In genomic region chr3:16866447-16867025, GRCh38 we compare ENCODE assay signal across 16 cellular contexts. TPM values are rescaled to one million over a fixed set of nuclear protein-coding genes. Genes with fewer than 3 reads are reported as not detected.
DNase-seq lines count a peak whose midpoint lies in the region; ATAC-seq, FAIRE-seq and TF ChIP-seq lines count a peak whose summit lies in the region.
"Had no signal": no experiment of that assay in that cellular context is flagged by ENCODE, and none has a peak within 500 bp of the region (broad histone marks: within the 10 kb centered on the region; RNA-seq: fewer than 3 reads in every experiment).

No MANE protein-coding gene starts in this region.

- 70% methylated on average over 4 of the region's 4 CpGs; no CpG with 5 or more reads in 1 of the 2 experiments for WGBS in H1 (ENCODE audit: extremely low coverage in 1 of 2, insufficient coverage in 1 of 2, insufficient read length in 1 of 2, insufficient replicate concordance in 2 of 2, low coverage in 1 of 2, low lambda C conversion rate in 2 of 2, missing lambda C conversion rate in 1 of 2), 2 experiments

- H3K36me3 ChIP-seq in PC-3 (ENCODE audit: low read depth, low read length), result no peaks in the 10 kb centered on the region
- H3K36me3 ChIP-seq in H1 (ENCODE audit: control insufficient read depth in 2 of 4, insufficient read depth in 4 of 4, low read length in 3 of 4), result no peaks in the 10 kb centered on the region

- H3K9ac ChIP-seq in PC-3 (ENCODE audit: low read length) (no peak overlapping the region), H1 (replicated peaks in 1 of 4; ENCODE audit: extremely low read depth in 1 of 4, low read depth in 3 of 4, low read length in 3 of 4) (no peak overlapping the region)

- no peak overlapping the region for H3K27ac Mint-ChIP-seq in activated CD4-positive, alpha-beta T cell treated with anti-CD3 and anti-CD28 coated beads, Interleukin-2, amount 10 ng/mL, durations not matched to agents 24 days and 14 days
- H3K27ac Mint-ChIP-seq: activated naive CD8-positive, alpha-beta T cell; stimulated activated naive CD8-positive, alpha-beta T cell treated with anti-CD3 and anti-CD28 coated beads, Interleukin-15, Interleukin-2, amounts not matched to agents 100 ng/mL and 50 ng/mL, for 24 hours had no signal

- no peak overlapping the region for H2BK12ac ChIP-seq in H1 (ENCODE audit: low read depth, low read length)

- intact Hi-C loops in activated CD4-positive, alpha-beta T cell treated with anti-CD3 and anti-CD28 coated beads, Interleukin-2, amount 10 ng/mL, durations not matched to agents 24 days and 14 days (cut with micrococcal nuclease), result no loop called here
- intact Hi-C loops in PC-3 (cut with micrococcal nuclease), result no loop called here

- no peak overlapping the region for H3K4me3 Mint-ChIP-seq in activated CD4-positive, alpha-beta T cell treated with anti-CD3 and anti-CD28 coated beads, Interleukin-2, amount 10 ng/mL, durations not matched to agents 24 days and 14 days
- H3K4me3 Mint-ChIP-seq: activated naive CD8-positive, alpha-beta T cell; nephron; stimulated activated naive CD8-positive, alpha-beta T cell treated with anti-CD3 and anti-CD28 coated beads, Interleukin-15, Interleukin-2, amounts not matched to agents 100 ng/mL and 50 ng/mL, for 24 hours had no signal

- no peak for TF ChIP-seq POLR2A in H1 (IDR thresholded peaks at IDR 0.05; ENCODE audit: control extremely low read depth in 1 of 2, low read depth in 2 of 2, low read length in 2 of 2)

- H2AK5ac ChIP-seq in H1 (ENCODE audit: low read depth, low read length), result no peak overlapping the region

- no peak overlapping the region for H3K56ac ChIP-seq in H1 (replicated peaks; ENCODE audit: insufficient read length, low read depth, low read length)

- no peak overlapping the region for H3K14ac ChIP-seq in H1 (ENCODE audit: insufficient read length)

- peaks cover 29% of the 10 kb centered on the region for H3K27me3 Mint-ChIP-seq in activated CD4-positive, alpha-beta T cell treated with anti-CD3 and anti-CD28 coated beads, Interleukin-2, amount 10 ng/mL, durations not matched to agents 24 days and 14 days
- H3K27me3 Mint-ChIP-seq: activated naive CD8-positive, alpha-beta T cell; stimulated activated naive CD8-positive, alpha-beta T cell treated with anti-CD3 and anti-CD28 coated beads, Interleukin-15, Interleukin-2, amounts not matched to agents 100 ng/mL and 50 ng/mL, for 24 hours had no signal

- BruUV-seq in PC-3 (replicated peaks; lab: Mats Ljungman, UMichigan), result no TSS peak

- CTCF ChIA-PET in PC-3 (lab: Charles Lee) (no interaction called here), H1 (lab: Charles Lee; ENCODE audit: partially characterized antibody) (no interaction called here)

- no peaks in the 10 kb centered on the region for H3K9me2 ChIP-seq in PC-3 (replicated peaks; ENCODE audit: low read length)

- H2BK5ac ChIP-seq in H1 (ENCODE audit: low read depth, low read length), result no peak overlapping the region

- no peak overlapping the region for H3K4me3 ChIP-seq in PC-3 (ENCODE audit: low read length)
- H3K4me3 ChIP-seq in H1 (ENCODE audit: extremely low read depth in 1 of 4, insufficient read depth in 2 of 4, low read depth in 3 of 4, low read length in 4 of 4), result no peak overlapping the region
- H3K4me3 ChIP-seq: PC-9 had no signal

- no peak overlapping the region for H3K4me2 ChIP-seq in PC-3 (ENCODE audit: low read length)
- no peak overlapping the region for H3K4me2 ChIP-seq in H1 (ENCODE audit: insufficient read depth in 1 of 2, low read depth in 2 of 2, low read length in 2 of 2)
- H3K4me2 ChIP-seq: PC-9 had no signal

- H2BK20ac ChIP-seq in H1 (ENCODE audit: low read length), result no peak overlapping the region

- no peaks in the 10 kb centered on the region for H3K27me3 ChIP-seq in PC-3 (ENCODE audit: low read length)
- H3K27me3 ChIP-seq in H1 (replicated peaks in 1 of 4; ENCODE audit: control insufficient read depth in 3 of 4, extremely low read depth in 1 of 4, insufficient read depth in 3 of 4, low read length in 3 of 4), result no peaks in the 10 kb centered on the region

- H4K8ac ChIP-seq in H1 (ENCODE audit: extremely low read depth, insufficient read depth, low read length), result no peak overlapping the region

- TF ChIP-seq EP300 in H1 (IDR thresholded peaks at IDR 0.05; ENCODE audit: borderline replicate concordance in 1 of 2, low read depth in 2 of 2, low read length in 2 of 2), result no peak

- no peak for TF ChIP-seq RAD21 in H1 (IDR thresholded peaks at IDR 0.05 in 1 of 2, conservative IDR thresholded peaks at IDR 0.05 in 1 of 2; ENCODE audit: low read depth in 2 of 2, low read length in 2 of 2)

- no peak overlapping the region for H2BK120ac ChIP-seq in H1 (replicated peaks; ENCODE audit: low read depth, low read length)

- H2BK15ac ChIP-seq in H1 (ENCODE audit: low read length), result no peak overlapping the region

- H3K4me1 ChIP-seq in PC-3 (ENCODE audit: insufficient read depth, low read length) (peaks cover 24% of the 10 kb centered on the region), H1 (replicated peaks in 1 of 4; ENCODE audit: control insufficient read depth in 3 of 4, insufficient read depth in 4 of 4, low read length in 3 of 4) (no peaks in the 10 kb centered on the region)

- no peak overlapping the region for H3K18ac ChIP-seq in H1 (ENCODE audit: extremely low read depth, low read length)

- DNase-seq in activated CD4-positive, alpha-beta T cell treated with anti-CD3 and anti-CD28 coated beads, Interleukin-2, amount 10 ng/mL, durations not matched to agents 24 days and 14 days, result peak; percentile 60
- DNase-seq in activated CD4-positive, alpha-beta T cell treated with anti-CD3 and anti-CD28 coated beads for 4 hours, result no peak
- peak; percentile 53 for DNase-seq in PC-3
- DNase-seq in H1 (ENCODE audit: low read depth in 1 of 2, low spot score in 2 of 2), result no peak
- DNase-seq in stimulated activated naive CD8-positive, alpha-beta T cell treated with anti-CD3 and anti-CD28 coated beads, Interleukin-15, Interleukin-2, amounts not matched to agents 100 U/mL and 50 U/mL, for 24 hours, result no peak
- no peak for DNase-seq in superior temporal gyrus (ENCODE audit: extremely low spot score)
- no peak for DNase-seq in frontal cortex (ENCODE audit: low spot score in 2 of 2)
- DNase-seq: 8988T; NCI-H146; PC-9; stimulated activated CD4-positive, alpha-beta T cell treated with anti-CD3 and anti-CD28 coated beads, Interleukin-15, amount 100 ng/mL, for 24 hours had no signal

- no peaks in the 10 kb centered on the region for H3K36me3 Mint-ChIP-seq in activated CD4-positive, alpha-beta T cell treated with anti-CD3 and anti-CD28 coated beads, Interleukin-2, amount 10 ng/mL, durations not matched to agents 24 days and 14 days (ENCODE audit: low read depth)

- no peaks in the 10 kb centered on the region for H3K9me3 Mint-ChIP-seq in activated CD4-positive, alpha-beta T cell treated with anti-CD3 and anti-CD28 coated beads, Interleukin-2, amount 10 ng/mL, durations not matched to agents 24 days and 14 days
- H3K9me3 Mint-ChIP-seq: nephron; stimulated activated naive CD8-positive, alpha-beta T cell treated with anti-CD3 and anti-CD28 coated beads, Interleukin-15, Interleukin-2, amounts not matched to agents 100 ng/mL and 50 ng/mL, for 24 hours had no signal

- H3K23me2 ChIP-seq in H1 (ENCODE audit: low read depth, low read length), result no peaks in the 10 kb centered on the region

- TF ChIP-seq CTCF in PC-3 (conservative IDR thresholded peaks at IDR 0.05; ENCODE audit: low read depth, low read length), result no peak
- no peak for TF ChIP-seq CTCF in H1 (IDR thresholded peaks at IDR 0.05; ENCODE audit: control extremely low read depth in 1 of 3, insufficient read depth in 1 of 3, low read depth in 1 of 3, low read length in 3 of 3)

- H3K79me1 ChIP-seq in H1 (ENCODE audit: low read depth, low read length), result no peaks in the 10 kb centered on the region

- H4K20me1 ChIP-seq in PC-3 (ENCODE audit: low read length), result no peaks in the 10 kb centered on the region
- no peaks in the 10 kb centered on the region for H4K20me1 ChIP-seq in H1 (replicated peaks in 1 of 2; ENCODE audit: control insufficient read depth in 1 of 2, insufficient read depth in 2 of 2, low read length in 2 of 2)

- peaks cover 9% of the 10 kb centered on the region for H3F3A ChIP-seq in PC-3 (ENCODE audit: low read length, unreplicated experiment)

- no peak overlapping the region for H2AFZ ChIP-seq in PC-3 (ENCODE audit: low read length)
- peak overlapping the region; percentile 47; the same call in 1 of the 2 replicates for H2AFZ ChIP-seq in H1 (ENCODE audit: low read length)
- H2AFZ ChIP-seq: PC-9 had no signal

- POLR2A ChIA-PET in PC-3 (lab: Charles Lee; ENCODE audit: unreplicated experiment) (interaction anchor here (0.6 kb wide), 1 partner anchor 50 kb away, joined by 4 read pairs; no protein-coding TSS in a partner anchor), H1 (lab: Charles Lee; ENCODE audit: partially characterized antibody) (no interaction called here)

- H3K27ac ChIP-seq in PC-3 (ENCODE audit: low read length) (no peak overlapping the region), H1 (ENCODE audit: low read depth, low read length) (no peak overlapping the region)
- H3K27ac ChIP-seq: PC-9 had no signal

- no peak overlapping the region for H3K23ac ChIP-seq in H1 (ENCODE audit: insufficient read length)

- no peak overlapping the region for H3K4ac ChIP-seq in H1 (replicated peaks; ENCODE audit: insufficient read length, low read depth, low read length)

- H4K91ac ChIP-seq in H1 (replicated peaks; ENCODE audit: insufficient read length, low read length), result no peak overlapping the region

- no peaks in the 10 kb centered on the region for H3K79me2 ChIP-seq in PC-3 (ENCODE audit: low read length)
- no peaks in the 10 kb centered on the region for H3K79me2 ChIP-seq in H1 (ENCODE audit: control insufficient read depth in 1 of 2, insufficient read depth in 2 of 2, low read length in 2 of 2)

- ATAC-seq in PC-3, result no peak
- peak; percentile 46 for ATAC-seq in stimulated activated naive CD8-positive, alpha-beta T cell treated with anti-CD3 and anti-CD28 coated beads, Interleukin-15, Interleukin-2, amounts not matched to agents 100 U/mL and 50 U/mL, for 24 hours
- ATAC-seq in esophagus mucosa, result no peak
- ATAC-seq: activated CD4-positive, CD25-positive, alpha-beta regulatory T cell treated with anti-CD3 and anti-CD28 coated beads, Interleukin-2, amount 50 U/mL, for 24 hours had no signal

- FAIRE-seq in H1 (lab: Jason Lieb, UNC) (no peak), frontal cortex (lab: Jason Lieb, UNC) (no peak)

- no peak overlapping the region for H4K5ac ChIP-seq in H1 (ENCODE audit: insufficient read length, low read depth, low read length)

- H3K4me1 Mint-ChIP-seq in activated CD4-positive, alpha-beta T cell treated with anti-CD3 and anti-CD28 coated beads, Interleukin-2, amount 10 ng/mL, durations not matched to agents 24 days and 14 days, result peaks cover 6% of the 10 kb centered on the region

- H3K9me3 ChIP-seq in PC-3 (ENCODE audit: low read length) (no peaks in the 10 kb centered on the region), H1 (ENCODE audit: insufficient read depth in 2 of 2, low read depth in 1 of 2, low read length in 1 of 2) (0 out of 4 replicates have a peak, but pooled peaks cover 0 to 2% of the 10 kb centered on the region in 2 experiments)

RNA-seq across cellular contexts. Expression of gene PLCL2, which starts 18.2 kb away (rescaled TPM):
- 14.8 and 15.2 TPM in 2 replicates for total RNA-seq in activated CD4-positive, alpha-beta T cell treated with anti-CD3 and anti-CD28 coated beads, Interleukin-2, amount 10 ng/mL, durations not matched to agents 24 days and 14 days
- 9.8 and 10.5 TPM in 2 replicates for total RNA-seq in PC-3 (2014; rRNA removed)
- 6.8 and 7.3 TPM in 2 replicates for total RNA-seq in H1 (2021; fragmentation: NEBNext Ultra II Directional; extraction: Animal tissue kit (Norgen Biotek cat#: 25700))
- 3.1 and 3.5 TPM in 2 replicates for polyA plus RNA-seq in H1 (2011; rRNA removed)
- 6.2 TPM for polyA plus RNA-seq in H1 (2011; cell fraction: cytosol; rRNA removed)
- polyA plus RNA-seq in H1 (2011; cell fraction: nucleus; rRNA removed), result 4.4 TPM
- 7.1 to 13.4 TPM (median 9.4 TPM) in 4 replicates for polyA plus RNA-seq in H1 (2012, experiment 1 of 2)
- polyA plus RNA-seq in H1 (2012, experiment 2 of 2), result 0.71 TPM
- 2.3 TPM for polyA plus RNA-seq in H1 (2013, experiment 1 of 2)
- polyA plus RNA-seq in H1 (2013, experiment 2 of 2), result 2.0 TPM
- polyA minus RNA-seq in H1 (2011; rRNA and poly(A)+ RNA removed), result 23.7 and 25.5 TPM in 2 replicates
- 10.6 TPM for polyA minus RNA-seq in H1 (2011; cell fraction: cytosol; rRNA and poly(A)+ RNA removed)
- 44.7 TPM for polyA minus RNA-seq in H1 (2011; cell fraction: nucleus; rRNA and poly(A)+ RNA removed)
- total RNA-seq in esophagus mucosa, result 0.80 TPM
- 122 TPM for total RNA-seq in frontal cortex

Comparison
In these comparisons a context has a peak if more than half of its experiments do, and no peak if none do; other contexts are left out.
1. DNase-seq: peak in activated CD4-positive, alpha-beta T cell treated with anti-CD3 and anti-CD28 coated beads, Interleukin-2, amount 10 ng/mL, durations not matched to agents 24 days and 14 days (single experiment) and PC-3 (single experiment); none in activated CD4-positive, alpha-beta T cell treated with anti-CD3 and anti-CD28 coated beads for 4 hours (0 of 2), H1 (0 of 2), stimulated activated naive CD8-positive, alpha-beta T cell treated with anti-CD3 and anti-CD28 coated beads, Interleukin-15, Interleukin-2, amounts not matched to agents 100 U/mL and 50 U/mL, for 24 hours (single experiment), superior temporal gyrus (single experiment) and frontal cortex (0 of 2).